Comparison of ENCODE assay signal across 7 cellular contexts in the genomic region with DNA sequence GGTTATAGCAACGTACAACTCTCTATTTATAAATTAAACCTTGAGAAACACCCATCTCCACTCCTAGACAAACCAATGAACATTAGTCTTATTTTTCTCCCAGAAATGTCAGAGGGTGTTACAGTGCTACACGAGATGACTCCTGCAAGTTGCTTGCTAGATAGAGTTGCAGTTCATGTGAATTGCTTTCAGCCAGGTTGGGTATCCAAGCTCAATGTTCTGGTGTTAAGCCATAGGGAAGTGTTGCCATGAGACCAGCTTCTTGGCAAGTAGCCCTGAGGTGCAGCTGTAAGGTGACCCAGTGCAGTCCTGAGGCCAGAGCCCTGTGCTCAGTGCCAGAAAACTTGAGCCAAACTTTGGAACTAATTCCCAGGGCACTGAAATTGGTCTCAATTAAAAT. TPM values are rescaled to one million over a fixed set of nuclear protein-coding genes. Genes with fewer than 3 reads are reported as not detected.
A peak's percentile ranks its signal among the peaks of the same experiment; 100 is the strongest.
DNase-seq lines count a peak whose midpoint lies in the region; ATAC-seq and TF ChIP-seq lines count a peak whose summit lies in the region.

No MANE protein-coding gene starts in this region.

- H3K27me3 ChIP-seq in RWPE2 (ENCODE audit: insufficient read depth, poor library complexity, severe bottlenecking) (no peaks in the 10 kb centered on the region), heart left ventricle (no peaks in the 10 kb centered on the region)

- intact Hi-C loops in heart left ventricle (cut with DNase I): loop anchor here in 1 of 10 donors (5.0 kb wide), 1 partner anchor 52 kb away; the partner anchor contains the start of gene REV3L

- TF ChIP-seq CTCF in RWPE2 (IDR thresholded peaks at IDR 0.05; ENCODE audit: poor library complexity, severe bottlenecking): no peak
- TF ChIP-seq CTCF in heart left ventricle (IDR thresholded peaks at IDR 0.05): no peak

- H3K4me3 ChIP-seq in RWPE2 (ENCODE audit: severe bottlenecking): no peak overlapping the region
- H3K4me3 ChIP-seq in heart left ventricle: no peak overlapping the region

- no peaks in the 10 kb centered on the region for H3K36me3 ChIP-seq in RWPE2 (ENCODE audit: low read depth)
- H3K36me3 ChIP-seq in heart left ventricle: no peaks in the 10 kb centered on the region

- 17 to 26% (median 22%) methylated on average over 2 of the region's 2 CpGs for whole genome bisulfite sequencing in heart left ventricle, 4 donors

- H3K27ac ChIP-seq in RWPE2 (ENCODE audit: poor library complexity, severe bottlenecking) (no peak overlapping the region), heart left ventricle (peak overlapping the region in 1 of 12 donors; percentile 53), substantia nigra (ENCODE audit: low read depth, low read length, poor library complexity, severe bottlenecking) (no peak overlapping the region)

- ATAC-seq in RWPE2 (ENCODE audit: low read depth) (peak; percentile 42; the same call in 1 of the 3 replicates), heart left ventricle (peak; percentile 90 to 96 (median 94)), HG02610 (IDR thresholded peaks at IDR 0.05; ENCODE audit: unreplicated experiment) (no peak)

- H3K4me1 ChIP-seq in RWPE2 (ENCODE audit: insufficient read depth, poor library complexity, severe bottlenecking) (no peaks in the 10 kb centered on the region), heart left ventricle (peaks cover 0 to 36% (median 26%) of the 10 kb centered on the region in 12 donors)

- no peaks in the 10 kb centered on the region for H3K9me3 ChIP-seq in RWPE2 (ENCODE audit: severe bottlenecking)
- H3K9me3 ChIP-seq in heart left ventricle: no peaks in the 10 kb centered on the region

- no peak for TF ChIP-seq POLR2A in heart left ventricle (IDR thresholded peaks at IDR 0.05)

- peak; percentile 62 for DNase-seq in LHCN-M2 (ENCODE audit: low read depth)
- no peak for DNase-seq in RWPE2 (ENCODE audit: low spot score)
- DNase-seq in heart left ventricle: peak in 4 of 5 donors; percentile 73 to 87 (median 80)
- peak in 28 of 49 donors; percentile 8 to 74 (median 42) for DNase-seq in substantia nigra (lab: John Stamatoyannopoulos, UW)
- no peak for DNase-seq in activated gamma-delta T cell (lab: John Stamatoyannopoulos, UW)
- no peak for DNase-seq in hepatic stellate cell (ENCODE audit: low spot score)

RNA-seq across cellular contexts. Expression of gene REV3L, which starts 51.3 kb away (rescaled TPM):
- total RNA-seq in LHCN-M2 (2014; rRNA removed) (29.4 and 31.9 TPM in 2 replicates), heart left ventricle (10 to 100 TPM; 10.9 to 20.0 (median 15.5) TPM)
- 5.3 TPM for polyA plus RNA-seq in LHCN-M2 (2012)
- 1 to 10 TPM; 6.1 to 8.5 TPM for polyA plus RNA-seq in heart left ventricle

Comparison
In these comparisons a context has a peak if more than half of its experiments do, and no peak if none do; other contexts are left out.
1. DNase-seq: peak in LHCN-M2 (single experiment), heart left ventricle (4 of 5) and substantia nigra (28 of 49); none in RWPE2 (single experiment), activated gamma-delta T cell (single experiment) and hepatic stellate cell (single experiment).